Comparison of ENCODE assay signal across 18 cellular contexts in genomic region chr22:24390576-24390975, GRCh38. TPM values are rescaled to one million over a fixed set of nuclear protein-coding genes. Genes with fewer than 3 reads are reported as not detected.
A peak's percentile ranks its signal among the peaks of the same experiment; 100 is the strongest.
DNase-seq lines count a peak whose midpoint lies in the region; ATAC-seq and TF ChIP-seq lines count a peak whose summit lies in the region.
"Had no signal": no experiment of that assay in that cellular context is flagged by ENCODE, and none has a peak within 500 bp of the region (broad histone marks: within the 10 kb centered on the region; RNA-seq: fewer than 3 reads in every experiment).

No MANE protein-coding gene starts in this region.

- H3K9me3 ChIP-seq in osteoblast (ENCODE audit: low read depth, low read length) (no peaks in the 10 kb centered on the region), upper lobe of right lung (no peaks in the 10 kb centered on the region)

- DNase-seq in amniotic epithelial cell (ENCODE audit: low read depth) (peak; percentile 45), fibroblast of the aortic adventitia (ENCODE audit: low read depth) (peak; percentile 75), osteoblast (ENCODE audit: insufficient read length, low spot score, missing footprints) (peak; percentile 52), upper lobe of right lung (no peak), mucosa of gallbladder (ENCODE audit: low spot score) (no peak), NK-92 (lab: John Stamatoyannopoulos, UW; ENCODE audit: unreplicated experiment) (no peak)
- DNase-seq in activated CD4-positive, alpha-beta memory T cell treated with anti-CD3 and anti-CD28 coated beads, Interleukin-2, amount 10 ng/mL, durations not matched to agents 7 days and 5 days, result no peak
- DNase-seq: activated CD8-positive, alpha-beta T cell treated with anti-CD3 and anti-CD28 coated beads, Interleukin-2, amount 10 ng/mL, durations not matched to agents 7 days and 5 days; C1 segment of cervical spinal cord; effector CD4-positive, alpha-beta T cell; head of caudate nucleus; Kasumi-1; naive thymus-derived CD4-positive, alpha-beta T cell; NCI-H1417 treated with DMSO at 0.1 percent for 48 hours; OCI-M1 had no signal

- H3K4me1 Mint-ChIP-seq in activated CD4-positive, alpha-beta memory T cell treated with anti-CD3 and anti-CD28 coated beads, Interleukin-2, amount 10 ng/mL, durations not matched to agents 7 days and 5 days, result peaks cover 26% of the 10 kb centered on the region

- no peak overlapping the region for H3K4me2 ChIP-seq in osteoblast (ENCODE audit: insufficient read depth, low read length)

- H3K36me3 Mint-ChIP-seq in activated CD4-positive, alpha-beta memory T cell treated with anti-CD3 and anti-CD28 coated beads, Interleukin-2, amount 10 ng/mL, durations not matched to agents 7 days and 5 days (ENCODE audit: low read depth), result peaks cover 24% of the 10 kb centered on the region

- no peak for TF ChIP-seq CTCF in fibroblast of the aortic adventitia (IDR thresholded peaks at IDR 0.05; ENCODE audit: insufficient read depth, low read length)
- TF ChIP-seq CTCF in osteoblast (IDR thresholded peaks at IDR 0.05; ENCODE audit: extremely low read depth, low read depth, low read length), result no peak
- no peak for TF ChIP-seq CTCF in upper lobe of right lung (IDR thresholded peaks at IDR 0.05)

- no peak overlapping the region for H2AFZ ChIP-seq in osteoblast (ENCODE audit: low read length)

- ATAC-seq in upper lobe of right lung, result no peak
- ATAC-seq: activated CD8-positive, alpha-beta T cell treated with anti-CD3 and anti-CD28 coated beads, Interleukin-2, amount 10 ng/mL, durations not matched to agents 7 days and 5 days; HCT116; naive thymus-derived CD4-positive, alpha-beta T cell had no signal

- H3K79me2 ChIP-seq in osteoblast (ENCODE audit: insufficient read depth, low read length), result peaks cover 13% of the 10 kb centered on the region

- H3K36me3 ChIP-seq in osteoblast (ENCODE audit: insufficient read depth, low read length) (peaks cover under 1% of the 10 kb centered on the region), upper lobe of right lung (peaks cover 9% of the 10 kb centered on the region)

- H3K27me3 Mint-ChIP-seq in activated CD4-positive, alpha-beta memory T cell treated with anti-CD3 and anti-CD28 coated beads, Interleukin-2, amount 10 ng/mL, durations not matched to agents 7 days and 5 days, result no peaks in the 10 kb centered on the region
- H3K27me3 Mint-ChIP-seq: naive thymus-derived CD4-positive, alpha-beta T cell; stimulated activated naive CD8-positive, alpha-beta T cell treated with anti-CD3 and anti-CD28 coated beads, Interleukin-15, Interleukin-2, amounts not matched to agents 100 ng/mL and 50 ng/mL, for 24 hours had no signal

- H4K20me1 ChIP-seq in osteoblast (ENCODE audit: insufficient read depth, low read length), result no peaks in the 10 kb centered on the region

- H3K27me3 ChIP-seq in osteoblast (ENCODE audit: insufficient read depth, low read length), result no peaks in the 10 kb centered on the region
- H3K27me3 ChIP-seq in upper lobe of right lung, result no peaks in the 10 kb centered on the region

- H3K4me1 ChIP-seq in osteoblast (ENCODE audit: insufficient read depth, low read length) (peaks cover 24% of the 10 kb centered on the region), upper lobe of right lung (peaks cover 47% of the 10 kb centered on the region)

- H3K9me3 Mint-ChIP-seq in activated CD4-positive, alpha-beta memory T cell treated with anti-CD3 and anti-CD28 coated beads, Interleukin-2, amount 10 ng/mL, durations not matched to agents 7 days and 5 days, result no peaks in the 10 kb centered on the region
- H3K9me3 Mint-ChIP-seq: stimulated activated naive CD8-positive, alpha-beta T cell treated with anti-CD3 and anti-CD28 coated beads, Interleukin-15, Interleukin-2, amounts not matched to agents 100 ng/mL and 50 ng/mL, for 24 hours had no signal

- intact Hi-C loops in upper lobe of right lung (cut with DNase I), result no loop called here

- CTCF ChIA-PET in activated CD4-positive, alpha-beta memory T cell treated with anti-CD3 and anti-CD28 coated beads, Interleukin-2, amount 10 ng/mL, durations not matched to agents 7 days and 5 days (lab: Charles Lee), result interaction anchor here (0.6 to 1.0 kb wide), 4 partner anchors 10 to 141 kb away, joined by 3 read pairs; no protein-coding TSS in a partner anchor

- H3K27ac ChIP-seq in osteoblast (ENCODE audit: low read depth, low read length), result peak overlapping the region; percentile 9
- H3K27ac ChIP-seq in upper lobe of right lung, result peak overlapping the region; percentile 62

- no peak overlapping the region for H3K4me3 Mint-ChIP-seq in activated CD4-positive, alpha-beta memory T cell treated with anti-CD3 and anti-CD28 coated beads, Interleukin-2, amount 10 ng/mL, durations not matched to agents 7 days and 5 days
- H3K4me3 Mint-ChIP-seq: activated CD8-positive, alpha-beta T cell treated with anti-CD3 and anti-CD28 coated beads, Interleukin-2, amount 10 ng/mL, durations not matched to agents 7 days and 5 days; stimulated activated naive CD8-positive, alpha-beta T cell treated with anti-CD3 and anti-CD28 coated beads, Interleukin-15, Interleukin-2, amounts not matched to agents 100 ng/mL and 50 ng/mL, for 24 hours had no signal

- no peak overlapping the region for H3K4me3 ChIP-seq in fibroblast of the aortic adventitia (ENCODE audit: low read depth, low read length)
- H3K4me3 ChIP-seq in osteoblast (ENCODE audit: insufficient read depth, low read length), result no peak overlapping the region
- H3K4me3 ChIP-seq in upper lobe of right lung, result no peak overlapping the region
- H3K4me3 ChIP-seq: skin epidermis had no signal

- POLR2A ChIA-PET in activated CD4-positive, alpha-beta memory T cell treated with anti-CD3 and anti-CD28 coated beads, Interleukin-2, amount 10 ng/mL, durations not matched to agents 7 days and 5 days (lab: Charles Lee), result interaction anchor here (1.1 kb wide), 1 partner anchor 11 kb away, joined by 3 read pairs; no protein-coding TSS in a partner anchor

- H3K27ac Mint-ChIP-seq in activated CD4-positive, alpha-beta memory T cell treated with anti-CD3 and anti-CD28 coated beads, Interleukin-2, amount 10 ng/mL, durations not matched to agents 7 days and 5 days, result no peak overlapping the region
- H3K27ac Mint-ChIP-seq: stimulated activated naive CD8-positive, alpha-beta T cell treated with anti-CD3 and anti-CD28 coated beads, Interleukin-15, Interleukin-2, amounts not matched to agents 100 ng/mL and 50 ng/mL, for 24 hours had no signal

RNA-seq across cellular contexts. Expression of gene ADORA2A, which starts 36.8 kb away (rescaled TPM):
- 0.45 and 0.74 TPM in 2 replicates for total RNA-seq in fibroblast of the aortic adventitia (ENCODE audit: low replicate concordance)
- 0.72 and 1.2 TPM in 2 replicates for total RNA-seq in osteoblast
- 17.2 TPM for total RNA-seq in upper lobe of right lung
- total RNA-seq in mucosa of gallbladder, result 4.1 TPM
- total RNA-seq in activated CD4-positive, alpha-beta memory T cell treated with anti-CD3 and anti-CD28 coated beads, Interleukin-2, amount 10 ng/mL, durations not matched to agents 7 days and 5 days, result 10 to 100 TPM; 19.7 to 19.8 TPM

Comparison
In these comparisons a context has a peak if more than half of its experiments do, and no peak if none do; other contexts are left out.
1. DNase-seq: peak in amniotic epithelial cell (single experiment), fibroblast of the aortic adventitia (single experiment) and osteoblast (single experiment); none in upper lobe of right lung (single experiment), mucosa of gallbladder (single experiment), activated CD4-positive, alpha-beta memory T cell treated with anti-CD3 and anti-CD28 coated beads, Interleukin-2, amount 10 ng/mL, durations not matched to agents 7 days and 5 days (single experiment) and NK-92 (single experiment).